Comparison of ENCODE assay signal across 8 cellular contexts in genomic region chr19:47713046-47714021, GRCh38. TPM values are rescaled to one million over a fixed set of nuclear protein-coding genes. Genes with fewer than 3 reads are reported as not detected.
A peak's percentile ranks its signal among the peaks of the same experiment; 100 is the strongest.
DNase-seq lines count a peak whose midpoint lies in the region; ATAC-seq, FAIRE-seq and TF ChIP-seq lines count a peak whose summit lies in the region.

EHD2 (plus strand) TSS chr19:47713422; CDS start chr19:47716613, 3,191 bp downstream.

- H3K4ac ChIP-seq in H9 (ENCODE audit: low read depth, low read length), result no peak within 1 kb of the TSS

- no peak within 1 kb of the TSS for H2BK120ac ChIP-seq in H9 (ENCODE audit: low read depth, low read length, poor library complexity, severe bottlenecking)

- peak within 1 kb of the TSS; percentile 97 to 99 for H3K27ac ChIP-seq in A549
- H3K27ac ChIP-seq in H9 (ENCODE audit: insufficient read length, low read depth, low read length), result no peak within 1 kb of the TSS
- peak within 1 kb of the TSS; percentile 86 to 91 for H3K27ac ChIP-seq in breast epithelium
- H3K27ac ChIP-seq in iPS-20b (ENCODE audit: low read length), result no peak within 1 kb of the TSS
- peak within 1 kb of the TSS in 1 of 2 donors; percentile 71 for H3K27ac ChIP-seq in small intestine (ENCODE audit: low read depth in 1 of 2, low read length in 1 of 2)

- H3K9me3 ChIP-seq in A549, result 0 out of 3 replicates have a peak, but pooled peaks cover 3% of the 10 kb centered on the region
- H3K9me3 ChIP-seq in H9 (ENCODE audit: control insufficient read depth, low read depth, low read length), result no peaks in the 10 kb centered on the region
- H3K9me3 ChIP-seq in breast epithelium, result no peaks in the 10 kb centered on the region
- H3K9me3 ChIP-seq in iPS-20b (ENCODE audit: insufficient read depth, low read depth, low read length), result peaks cover 5% of the 10 kb centered on the region; the same call in 1 of the 2 replicates
- no peaks in the 10 kb centered on the region for H3K9me3 ChIP-seq in small intestine (ENCODE audit: control insufficient read depth, low read depth)

- no peak within 1 kb of the TSS for H2BK20ac ChIP-seq in H9 (ENCODE audit: low read depth, low read length, poor library complexity, severe bottlenecking)

- peak within 1 kb of the TSS; percentile 71 to 84 for H3K4me3 Mint-ChIP-seq in H9
- H3K4me3 Mint-ChIP-seq in T-helper 2 cell treated with Interferon-gamma antibody and Interleukin-4, amounts not matched to agents 5 μg/mL and 100 μg/mL, for 36 hours, result peak within 1 kb of the TSS; percentile 24

- peak within 1 kb of the TSS; percentile 84 for H3K4me2 ChIP-seq in A549
- peak within 1 kb of the TSS; percentile 34 for H3K4me2 ChIP-seq in H9 (ENCODE audit: insufficient read depth, insufficient read length, low read length)

- TF ChIP-seq EP300 in A549 (IDR thresholded peaks at IDR 0.05), result no peak

- no peak within 1 kb of the TSS for H3K23ac ChIP-seq in H9 (ENCODE audit: insufficient read length, low read depth, low read length)

- H3K27me3 Mint-ChIP-seq in H9 (ENCODE audit: low read depth), result peaks cover 11% of the 10 kb centered on the region
- peaks cover 28% of the 10 kb centered on the region for H3K27me3 Mint-ChIP-seq in T-helper 2 cell treated with Interferon-gamma antibody and Interleukin-4, amounts not matched to agents 5 μg/mL and 100 μg/mL, for 36 hours (ENCODE audit: low read depth)

- H3K4me3 ChIP-seq in A549 (peak within 1 kb of the TSS; percentile 89), breast epithelium (peak within 1 kb of the TSS; percentile 60 to 88 (median 76)), iPS-20b (ENCODE audit: low read length) (peak within 1 kb of the TSS; percentile 76), small intestine (ENCODE audit: low read depth in 1 of 2, low read length in 2 of 2) (peak within 1 kb of the TSS; percentile 14 to 32)

- no peak within 1 kb of the TSS for H4K5ac ChIP-seq in H9 (ENCODE audit: insufficient read length, low read depth, low read length)

- intact Hi-C loops in breast epithelium (cut with DNase I; ENCODE audit: low total_unique reads), result loop anchor here (1.0 kb wide), 1 partner anchor 30 kb away; no protein-coding TSS in a partner anchor

- H3K36me3 ChIP-seq in breast epithelium (no peaks in the 10 kb centered on the region), iPS-20b (ENCODE audit: insufficient read depth, low read depth, low read length) (no peaks in the 10 kb centered on the region), small intestine (ENCODE audit: control insufficient read depth in 2 of 2, insufficient read depth in 2 of 2, low read length in 2 of 2) (no peaks in the 10 kb centered on the region)

- CTCF ChIA-PET in A549 (lab: Yijun Ruan, JAX), result interaction anchor here (0.6 to 23.3 kb wide), 46 partner anchors 12 to 422 kb away, joined by 3 to 1389 read pairs (median 5); partner anchors contain the start of genes KPTN, NAPA and NOP53

- H2BK12ac ChIP-seq in H9 (ENCODE audit: insufficient read length, low read depth, low read length), result no peak within 1 kb of the TSS

- TF ChIP-seq CTCF in A549 (IDR thresholded peaks at IDR 0.05) (peak; percentile 99), H9 (conservative IDR thresholded peaks at IDR 0.05) (peak; percentile 100), breast epithelium (IDR thresholded peaks at IDR 0.05) (peak; percentile 88 to 98 (median 98))

- no peak within 1 kb of the TSS for H3T11ph ChIP-seq in H9 (ENCODE audit: low read length)

- H4K20me1 ChIP-seq in H9 (ENCODE audit: control insufficient read depth, insufficient read depth, insufficient read length), result no peaks in the 10 kb centered on the region

- H3K4me1 Mint-ChIP-seq in H9, result peaks cover 8 to 11% of the 10 kb centered on the region in 2 experiments; a peak in 3 of 4 replicates
- H3K4me1 Mint-ChIP-seq in T-helper 2 cell treated with Interferon-gamma antibody and Interleukin-4, amounts not matched to agents 5 μg/mL and 100 μg/mL, for 36 hours (ENCODE audit: low read depth), result peaks cover 5% of the 10 kb centered on the region

- H3K14ac ChIP-seq in H9 (ENCODE audit: insufficient read depth, low read length), result no peak within 1 kb of the TSS

- TF ChIP-seq POLR2A in A549 (IDR thresholded peaks at IDR 0.05; ENCODE audit: low read length) (peak; percentile 82), breast epithelium (IDR thresholded peaks at IDR 0.05) (no peak)

- peak; percentile 99 to 100 for TF ChIP-seq RAD21 in A549 (conservative IDR thresholded peaks at IDR 0.05 in 1 of 2, IDR thresholded peaks at IDR 0.05 in 1 of 2)

- DNase-seq in A549 (ENCODE audit: low read depth in 1 of 2, low spot score in 1 of 2) (peak; percentile 69 to 84), H9 (peak; percentile 64), breast epithelium (ENCODE audit: low spot score in 2 of 2) (peak; percentile 54 to 70), small intestine (no peak)
- DNase-seq in T-helper 2 cell treated with Interferon-gamma antibody and Interleukin-4, amounts not matched to agents 5 μg/mL and 100 μg/mL, for 36 hours (ENCODE audit: low spot score), result peak; percentile 25

- no peaks in the 10 kb centered on the region for H3K27me3 ChIP-seq in H9 (ENCODE audit: insufficient read depth, low read length)
- no peaks in the 10 kb centered on the region for H3K27me3 ChIP-seq in breast epithelium
- peaks cover 6% of the 10 kb centered on the region; the same call in 1 of the 2 replicates for H3K27me3 ChIP-seq in iPS-20b (ENCODE audit: insufficient read depth, low read length)
- no peaks in the 10 kb centered on the region for H3K27me3 ChIP-seq in small intestine (ENCODE audit: control insufficient read depth in 2 of 2, insufficient read depth in 2 of 2, low read length in 2 of 2)

- no peak within 1 kb of the TSS for H2AFZ ChIP-seq in H9 (ENCODE audit: low read length)

- no peak within 1 kb of the TSS for H2BK15ac ChIP-seq in H9 (ENCODE audit: low read depth, low read length)

- H4K91ac ChIP-seq in H9 (ENCODE audit: insufficient read length, low read depth, low read length), result no peak within 1 kb of the TSS

- no peak within 1 kb of the TSS for H3K56ac ChIP-seq in H9 (ENCODE audit: insufficient read length, low read depth, low read length)

- H2AK5ac ChIP-seq in H9 (ENCODE audit: insufficient read length, low read length), result no peak within 1 kb of the TSS

- no peak within 1 kb of the TSS for H3K9ac ChIP-seq in H9 (ENCODE audit: extremely low read depth, insufficient read length, low read length)
- H3K9ac ChIP-seq in iPS-20b (ENCODE audit: low read depth, low read length), result no peak within 1 kb of the TSS; the same call in 1 of the 2 replicates

- no peak within 1 kb of the TSS for H2BK5ac ChIP-seq in H9 (ENCODE audit: insufficient read length, low read length)

- peaks cover 2 to 30% (median 18%) of the 10 kb centered on the region in 3 experiments for H3K36me3 Mint-ChIP-seq in H9 (ENCODE audit: insufficient read depth in 1 of 3, low read depth in 3 of 3)
- no peaks in the 10 kb centered on the region for H3K36me3 Mint-ChIP-seq in T-helper 2 cell treated with Interferon-gamma antibody and Interleukin-4, amounts not matched to agents 5 μg/mL and 100 μg/mL, for 36 hours (ENCODE audit: low read depth)

- WGBS in A549 (ENCODE audit: missing lambda C conversion rate), result 3% methylated on average over 52 of the region's 52 CpGs
- WGBS in H9 (ENCODE audit: extremely low coverage, insufficient read length, low lambda C conversion rate), result no CpG with 5 or more reads among the region's 52 CpGs
- 7 to 10% (median 10%) methylated on average over 42 to 52 of the region's 52 CpGs for WGBS in small intestine, 3 donors

- no peak within 1 kb of the TSS for H4K8ac ChIP-seq in H9 (replicated peaks; ENCODE audit: insufficient read length, low read depth, low read length)

- POLR2A ChIA-PET in A549 (lab: Yijun Ruan, JAX), result interaction anchor here (0.7 to 3.9 kb wide), 5 partner anchors 10 to 456 kb away, joined by 3 to 69 read pairs (median 6); partner anchors contain the start of gene NOP53

- no peak within 1 kb of the TSS for H3K18ac ChIP-seq in H9 (ENCODE audit: insufficient read length, low read depth, low read length)

- ATAC-seq in A549 (peak; percentile 83 to 92), HG03378 (IDR thresholded peaks at IDR 0.05; ENCODE audit: unreplicated experiment) (no peak), GM19351 (IDR thresholded peaks at IDR 0.05; ENCODE audit: unreplicated experiment) (no peak)

- no peaks in the 10 kb centered on the region for H3K79me1 ChIP-seq in H9 (ENCODE audit: insufficient read depth, low read depth, low read length, poor library complexity, severe bottlenecking)

- peaks cover 4% of the 10 kb centered on the region for H3K4me1 ChIP-seq in A549
- no peaks in the 10 kb centered on the region for H3K4me1 ChIP-seq in H9 (ENCODE audit: insufficient read depth, low read length)
- H3K4me1 ChIP-seq in breast epithelium, result no peaks in the 10 kb centered on the region
- H3K4me1 ChIP-seq in iPS-20b (ENCODE audit: insufficient read depth, low read length), result no peaks in the 10 kb centered on the region
- H3K4me1 ChIP-seq in small intestine (ENCODE audit: control insufficient read depth in 2 of 2, insufficient read depth in 1 of 2, low read depth in 1 of 2, low read length in 1 of 2), result no peaks in the 10 kb centered on the region

- no peak for FAIRE-seq in A549 (lab: Jason Lieb, UNC)
- FAIRE-seq in small intestine (lab: Jason Lieb, UNC), result no peak

- H3K23me2 ChIP-seq in H9 (ENCODE audit: insufficient read length, low read depth, low read length, poor library complexity, severe bottlenecking), result no peaks in the 10 kb centered on the region

- H3K27ac Mint-ChIP-seq in H9, result no peak within 1 kb of the TSS
- H3K27ac Mint-ChIP-seq in T-helper 2 cell treated with Interferon-gamma antibody and Interleukin-4, amounts not matched to agents 5 μg/mL and 100 μg/mL, for 36 hours, result no peak within 1 kb of the TSS

- peaks cover 18% of the 10 kb centered on the region in 2 experiments for H3K9me3 Mint-ChIP-seq in H9
- no peaks in the 10 kb centered on the region for H3K9me3 Mint-ChIP-seq in T-helper 2 cell treated with Interferon-gamma antibody and Interleukin-4, amounts not matched to agents 5 μg/mL and 100 μg/mL, for 36 hours

- H3K79me2 ChIP-seq in H9 (ENCODE audit: insufficient read depth, low read length), result no peaks in the 10 kb centered on the region

TF ChIP-seq in A549, 52 proteins besides CTCF, POLR2A, EP300 and RAD21 (continues in another document):
- TF ChIP-seq POLR2AphosphoS2 (conservative IDR thresholded peaks at IDR 0.05; ENCODE audit: low read length), result no peak

RNA-seq across cellular contexts. Expression of gene EHD2, which starts in this region (rescaled TPM):
- polyA plus RNA-seq in A549 (2011; rRNA removed) (32.3 and 36.9 TPM in 2 replicates), A549 (2017; fragmentation: RNase III; extraction: RNeasy Plus Mini Kit Qiagen cat#74134 plus additional on column Dnase treatment) (93.8 to 112 TPM (median 105 TPM) in 3 replicates), small intestine (10 to 100 TPM in 1 of 3 donors, 1 to 10 TPM in 1, under 1 TPM in 1; 0.89 to 35.1 (median 7.3) TPM)
- 44.9 and 64.2 TPM in 2 replicates for polyA plus RNA-seq in A549 (2012; cell fraction: cytosol; rRNA removed)
- 81.9 and 84.0 TPM in 2 replicates for polyA plus RNA-seq in A549 (2012; cell fraction: nucleus; rRNA removed)
- polyA minus RNA-seq in A549 (2011; rRNA and poly(A)+ RNA removed), result 31.1 and 39.1 TPM in 2 replicates
- total RNA-seq in H9 (2021) (18.7 and 19.7 TPM in 2 replicates), breast epithelium (100 to 1,000 TPM in 1 of 3 donors, 10 to 100 TPM in 2; 38.8 to 121 (median 67.2) TPM)

Comparison
In these comparisons a context has a peak if more than half of its experiments do, and no peak if none do; other contexts are left out.
1. ATAC-seq: peak in A549 (2 of 2); none in HG03378 (single experiment) and GM19351 (single experiment).
2. H3K27ac ChIP-seq: peak in A549 (2 of 2) and breast epithelium (2 of 2); none in H9 (single experiment) and iPS-20b (single experiment).
3. H3K4me3 ChIP-seq: peak in every context shown above with its lines; median percentile 89 in A549; 76 in breast epithelium; 76 in iPS-20b; 23 in small intestine.
4. Peak in every context shown above with its lines, with median percentiles within 50 percentile points of each other: CTCF ChIP-seq.